In genomic region chr20:38728911-38729642, GRCh38 we compare ENCODE assay signal across 12 cellular contexts. TPM values are rescaled to one million over a fixed set of nuclear protein-coding genes. Genes with fewer than 3 reads are reported as not detected.
A peak's percentile ranks its signal among the peaks of the same experiment; 100 is the strongest.
DNase-seq lines count a peak whose midpoint lies in the region; ATAC-seq and TF ChIP-seq lines count a peak whose summit lies in the region.
"Had no signal": no experiment of that assay in that cellular context is flagged by ENCODE, and none has a peak within 500 bp of the region (broad histone marks: within the 10 kb centered on the region; RNA-seq: fewer than 3 reads in every experiment).

No MANE protein-coding gene starts in this region.

- TF ChIP-seq CTCF in brain (conservative IDR thresholded peaks at IDR 0.05) = no peak
- no peak for TF ChIP-seq CTCF in Calu3 (IDR thresholded peaks at IDR 0.05; ENCODE audit: unreplicated experiment)

- H3K4me1 Mint-ChIP-seq in activated CD4-positive, alpha-beta T cell treated with anti-CD3 and anti-CD28 coated beads, Interleukin-2, amount 10 ng/mL, durations not matched to agents 24 days and 14 days = peaks cover 43% of the 10 kb centered on the region
- H3K4me1 Mint-ChIP-seq in brain (peaks cover 64% of the 10 kb centered on the region), Calu3 (ENCODE audit: low read depth, unreplicated experiment) (peaks cover 22% of the 10 kb centered on the region)
- H3K4me1 Mint-ChIP-seq in stimulated activated memory B cell treated with anti-CD40 and anti-IgM and Interleukin-4, amounts not matched to agents 10 μg/mL and 1 μg/mL and 100 μg/mL, for 72 hours = peaks cover 72% of the 10 kb centered on the region

- peak overlapping the region; percentile 65 for H3K27ac Mint-ChIP-seq in activated CD4-positive, alpha-beta T cell treated with anti-CD3 and anti-CD28 coated beads, Interleukin-2, amount 10 ng/mL, durations not matched to agents 24 days and 14 days
- H3K27ac Mint-ChIP-seq in brain = peak overlapping the region in 4 of 5 experiments; percentile 26 to 97 (median 43)
- H3K27ac Mint-ChIP-seq in stimulated activated memory B cell treated with anti-CD40 and anti-IgM and Interleukin-4, amounts not matched to agents 10 μg/mL and 1 μg/mL and 100 μg/mL, for 72 hours = no peak overlapping the region
- no peak overlapping the region for H3K27ac Mint-ChIP-seq in Calu3 (ENCODE audit: unreplicated experiment)

- H3K4me3 Mint-ChIP-seq in activated CD4-positive, alpha-beta T cell treated with anti-CD3 and anti-CD28 coated beads, Interleukin-2, amount 10 ng/mL, durations not matched to agents 24 days and 14 days = peak overlapping the region; percentile 42
- H3K4me3 Mint-ChIP-seq in brain (peak overlapping the region; percentile 80 to 90 (median 86)), Calu3 (ENCODE audit: low read depth, unreplicated experiment) (no peak overlapping the region)
- H3K4me3 Mint-ChIP-seq in stimulated activated memory B cell treated with anti-CD40 and anti-IgM and Interleukin-4, amounts not matched to agents 10 μg/mL and 1 μg/mL and 100 μg/mL, for 72 hours = peak overlapping the region; percentile 53

- peak; percentile 65 for DNase-seq in activated CD4-positive, alpha-beta T cell treated with anti-CD3 and anti-CD28 coated beads, Interleukin-2, amount 10 ng/mL, durations not matched to agents 24 days and 14 days
- no peak for DNase-seq in activated CD4-positive, alpha-beta T cell treated with anti-CD3 and anti-CD28 coated beads, Interleukin-2, amount 50 U/mL, for 4 hours
- DNase-seq in NCI-H2171 treated with DMSO at 0.1 percent for 48 hours (lab: John Stamatoyannopoulos, UW) = peak; percentile 98
- DNase-seq in T1000 (lab: John Stamatoyannopoulos, UW) = no peak
- no peak for DNase-seq in Calu3
- DNase-seq: AML-193 had no signal

- H3K27me3 Mint-ChIP-seq in activated CD4-positive, alpha-beta T cell treated with anti-CD3 and anti-CD28 coated beads, Interleukin-2, amount 10 ng/mL, durations not matched to agents 24 days and 14 days = peaks cover 87% of the 10 kb centered on the region
- peaks cover 97% of the 10 kb centered on the region for H3K27me3 Mint-ChIP-seq in brain
- peaks cover 100% of the 10 kb centered on the region for H3K27me3 Mint-ChIP-seq in stimulated activated memory B cell treated with anti-CD40 and anti-IgM and Interleukin-4, amounts not matched to agents 10 μg/mL and 1 μg/mL and 100 μg/mL, for 72 hours
- peaks cover 100% of the 10 kb centered on the region for H3K27me3 Mint-ChIP-seq in Calu3 (ENCODE audit: unreplicated experiment)

- ATAC-seq in stimulated activated memory B cell treated with anti-CD40 and anti-IgM and Interleukin-4, amounts not matched to agents 10 μg/mL and 1 μg/mL and 100 μg/mL, for 72 hours = no peak
- no peak for ATAC-seq in GM21447 (IDR thresholded peaks at IDR 0.05; ENCODE audit: unreplicated experiment)

- H3K36me3 Mint-ChIP-seq in activated CD4-positive, alpha-beta T cell treated with anti-CD3 and anti-CD28 coated beads, Interleukin-2, amount 10 ng/mL, durations not matched to agents 24 days and 14 days (ENCODE audit: low read depth) = peaks cover 19% of the 10 kb centered on the region
- H3K36me3 Mint-ChIP-seq in brain (peaks cover 14% of the 10 kb centered on the region), Calu3 (ENCODE audit: insufficient read depth, unreplicated experiment) (peaks cover 13% of the 10 kb centered on the region)
- peaks cover 6% of the 10 kb centered on the region for H3K36me3 Mint-ChIP-seq in stimulated activated memory B cell treated with anti-CD40 and anti-IgM and Interleukin-4, amounts not matched to agents 10 μg/mL and 1 μg/mL and 100 μg/mL, for 72 hours

- CTCF ChIA-PET in Calu3 (lab: Charles Lee) = interaction anchor here (0.6 to 1.1 kb wide), 2 partner anchors 24 to 78 kb away, joined by 3 to 4 read pairs; no protein-coding TSS in a partner anchor

- peaks cover 22% of the 10 kb centered on the region for H3K9me3 Mint-ChIP-seq in activated CD4-positive, alpha-beta T cell treated with anti-CD3 and anti-CD28 coated beads, Interleukin-2, amount 10 ng/mL, durations not matched to agents 24 days and 14 days
- H3K9me3 Mint-ChIP-seq in brain (peaks cover 0 to 19% (median 3%) of the 10 kb centered on the region in 5 experiments), Calu3 (ENCODE audit: low read depth, unreplicated experiment) (no peaks in the 10 kb centered on the region)
- H3K9me3 Mint-ChIP-seq in stimulated activated memory B cell treated with anti-CD40 and anti-IgM and Interleukin-4, amounts not matched to agents 10 μg/mL and 1 μg/mL and 100 μg/mL, for 72 hours = peaks cover 2% of the 10 kb centered on the region

- BruUV-seq in Calu3 (replicated peaks; lab: Mats Ljungman, UMichigan) = no TSS peak

- intact Hi-C loops in activated CD4-positive, alpha-beta T cell treated with anti-CD3 and anti-CD28 coated beads, Interleukin-2, amount 10 ng/mL, durations not matched to agents 24 days and 14 days (cut with micrococcal nuclease) = no loop called here
- intact Hi-C loops in Calu3 (cut with micrococcal nuclease; ENCODE audit: unreplicated experiment) = no loop called here

RNA-seq across cellular contexts. Expression of gene SLC32A1, which starts 4.8 kb away (rescaled TPM):
- total RNA-seq in activated CD4-positive, alpha-beta T cell treated with anti-CD3 and anti-CD28 coated beads, Interleukin-2, amount 10 ng/mL, durations not matched to agents 24 days and 14 days = not detected in 2 replicates
- polyA plus RNA-seq in brain (ENCODE audit: insufficient read depth, low read depth, low replicate concordance) = 0.95 TPM
- total RNA-seq in Calu3 (2022) = not detected in 2 replicates
- total RNA-seq: M059J; omental fat pad; T-helper 2 cell treated with Interferon-gamma antibody and Interleukin-4, amounts not matched to agents 100 ng/mL and 5 ng/mL, for 36 hours had no signal

RNA-seq across cellular contexts. Expression of gene ACTR5, which starts 19.2 kb away (rescaled TPM):
- 15.2 and 15.8 TPM in 2 replicates for total RNA-seq in activated CD4-positive, alpha-beta T cell treated with anti-CD3 and anti-CD28 coated beads, Interleukin-2, amount 10 ng/mL, durations not matched to agents 24 days and 14 days
- polyA plus RNA-seq in brain (ENCODE audit: insufficient read depth, low read depth, low replicate concordance) = 5.1 TPM
- total RNA-seq in Calu3 (2022) = 12.9 and 14.7 TPM in 2 replicates

Comparison
In these comparisons a context has a peak if more than half of its experiments do, and no peak if none do; other contexts are left out.
1. DNase-seq: peak in activated CD4-positive, alpha-beta T cell treated with anti-CD3 and anti-CD28 coated beads, Interleukin-2, amount 10 ng/mL, durations not matched to agents 24 days and 14 days (single experiment) and NCI-H2171 treated with DMSO at 0.1 percent for 48 hours (single experiment); none in activated CD4-positive, alpha-beta T cell treated with anti-CD3 and anti-CD28 coated beads, Interleukin-2, amount 50 U/mL, for 4 hours (0 of 2), T1000 (single experiment) and Calu3 (single experiment).
2. H3K27ac Mint-ChIP-seq: peak in activated CD4-positive, alpha-beta T cell treated with anti-CD3 and anti-CD28 coated beads, Interleukin-2, amount 10 ng/mL, durations not matched to agents 24 days and 14 days (single experiment) and brain (4 of 5); none in stimulated activated memory B cell treated with anti-CD40 and anti-IgM and Interleukin-4, amounts not matched to agents 10 μg/mL and 1 μg/mL and 100 μg/mL, for 72 hours (single experiment) and Calu3 (single experiment).